In the genomic region with DNA sequence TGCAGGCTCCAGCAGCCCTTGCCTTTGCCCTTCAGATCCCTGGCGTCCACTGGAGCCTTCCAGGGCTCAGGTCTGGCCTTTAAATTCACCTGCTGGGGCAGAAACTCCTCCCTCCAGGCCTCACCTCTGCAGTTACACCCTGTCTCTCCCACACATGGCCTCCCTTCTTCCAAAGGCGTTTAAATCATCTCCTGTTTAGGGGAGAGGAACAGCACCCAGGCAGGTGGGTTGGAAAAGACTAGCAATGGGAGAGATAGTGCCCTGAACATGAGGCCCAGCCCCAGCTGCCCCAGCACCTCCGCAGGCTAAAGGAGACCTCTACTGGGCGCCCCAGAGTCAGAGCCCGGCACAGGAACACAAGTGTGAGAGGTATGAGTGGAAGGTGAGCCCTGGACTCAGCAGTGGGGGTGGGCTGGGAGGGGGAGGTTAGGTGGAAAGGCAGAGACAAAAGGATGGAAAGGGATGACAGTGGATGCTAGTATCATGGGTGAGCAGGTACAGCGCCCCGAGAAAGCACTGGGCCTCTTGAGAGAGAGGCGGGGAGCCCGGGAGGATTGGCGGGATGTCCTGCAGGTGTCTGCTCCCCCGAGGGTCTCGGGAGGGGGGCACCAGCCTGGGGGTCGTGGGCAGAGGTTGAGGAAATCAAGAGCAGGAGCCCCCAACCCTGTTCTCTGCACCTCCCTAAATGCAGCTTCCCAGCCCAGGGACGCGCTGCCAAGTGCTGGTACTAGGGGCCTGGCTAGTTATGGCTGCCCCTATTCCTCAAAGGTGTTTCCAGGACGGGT, we compare ENCODE assay signal across 2 cellular contexts.
TF ChIP-seq lines count a peak whose summit lies in the region.

CST9 (minus strand) TSS at position 51 of the 785 bp plus-strand sequence. CDS start 53 bp downstream, outside the sequence.

TF ChIP-seq in K562, 482 proteins besides CTCF, POLR2A, EP300 and RAD21:
- no peak for TF ChIP-seq ZNF507 (tag; conservative IDR thresholded peaks at IDR 0.05)
- no peak for TF ChIP-seq MEF2D (tag; conservative IDR thresholded peaks at IDR 0.05; ENCODE audit: low read depth)
- TF ChIP-seq, protein P1, sequence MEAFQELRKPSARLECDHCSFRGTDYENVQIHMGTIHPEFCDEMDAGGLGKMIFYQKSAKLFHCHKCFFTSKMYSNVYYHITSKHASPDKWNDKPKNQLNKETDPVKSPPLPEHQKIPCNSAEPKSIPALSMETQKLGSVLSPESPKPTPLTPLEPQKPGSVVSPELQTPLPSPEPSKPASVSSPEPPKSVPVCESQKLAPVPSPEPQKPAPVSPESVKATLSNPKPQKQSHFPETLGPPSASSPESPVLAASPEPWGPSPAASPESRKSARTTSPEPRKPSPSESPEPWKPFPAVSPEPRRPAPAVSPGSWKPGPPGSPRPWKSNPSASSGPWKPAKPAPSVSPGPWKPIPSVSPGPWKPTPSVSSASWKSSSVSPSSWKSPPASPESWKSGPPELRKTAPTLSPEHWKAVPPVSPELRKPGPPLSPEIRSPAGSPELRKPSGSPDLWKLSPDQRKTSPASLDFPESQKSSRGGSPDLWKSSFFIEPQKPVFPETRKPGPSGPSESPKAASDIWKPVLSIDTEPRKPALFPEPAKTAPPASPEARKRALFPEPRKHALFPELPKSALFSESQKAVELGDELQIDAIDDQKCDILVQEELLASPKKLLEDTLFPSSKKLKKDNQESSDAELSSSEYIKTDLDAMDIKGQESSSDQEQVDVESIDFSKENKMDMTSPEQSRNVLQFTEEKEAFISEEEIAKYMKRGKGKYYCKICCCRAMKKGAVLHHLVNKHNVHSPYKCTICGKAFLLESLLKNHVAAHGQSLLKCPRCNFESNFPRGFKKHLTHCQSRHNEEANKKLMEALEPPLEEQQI (IDR thresholded peaks at IDR 0.05): no peak
- no peak for TF ChIP-seq NCOA4 (IDR thresholded peaks at IDR 0.05; ENCODE audit: partially characterized antibody)
- no peak for TF ChIP-seq RBM14 (IDR thresholded peaks at IDR 0.05; ENCODE audit: borderline replicate concordance, insufficient read depth, low read depth, low read length)
- no peak for TF ChIP-seq TBL1XR1 (IDR thresholded peaks at IDR 0.05; ENCODE audit: low read length in 2 of 2)
- no peak for TF ChIP-seq CCNT2 (IDR thresholded peaks at IDR 0.05; ENCODE audit: borderline replicate concordance, extremely low read depth, insufficient read length, low read depth, low read length)
- TF ChIP-seq, protein P2, sequence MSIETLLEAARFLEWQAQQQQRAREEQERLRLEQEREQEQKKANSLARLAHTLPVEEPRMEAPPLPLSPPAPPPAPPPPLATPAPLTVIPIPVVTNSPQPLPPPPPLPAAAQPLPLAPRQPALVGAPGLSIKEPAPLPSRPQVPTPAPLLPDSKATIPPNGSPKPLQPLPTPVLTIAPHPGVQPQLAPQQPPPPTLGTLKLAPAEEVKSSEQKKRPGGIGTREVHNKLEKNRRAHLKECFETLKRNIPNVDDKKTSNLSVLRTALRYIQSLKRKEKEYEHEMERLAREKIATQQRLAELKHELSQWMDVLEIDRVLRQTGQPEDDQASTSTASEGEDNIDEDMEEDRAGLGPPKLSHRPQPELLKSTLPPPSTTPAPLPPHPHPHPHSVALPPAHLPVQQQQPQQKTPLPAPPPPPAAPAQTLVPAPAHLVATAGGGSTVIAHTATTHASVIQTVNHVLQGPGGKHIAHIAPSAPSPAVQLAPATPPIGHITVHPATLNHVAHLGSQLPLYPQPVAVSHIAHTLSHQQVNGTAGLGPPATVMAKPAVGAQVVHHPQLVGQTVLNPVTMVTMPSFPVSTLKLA (conservative IDR thresholded peaks at IDR 0.05): no peak
- no peak for TF ChIP-seq HDGF (IDR thresholded peaks at IDR 0.05)
- TF ChIP-seq TAL1 (IDR thresholded peaks at IDR 0.05): no peak
- no peak for TF ChIP-seq ZNF197 (CRISPR knock-in tag; IDR thresholded peaks at IDR 0.05; ENCODE audit: low read depth)

TF ChIP-seq in HepG2, 621 proteins besides CTCF, POLR2A, EP300 and RAD21:
- TF ChIP-seq TSC22D2 (CRISPR knock-in tag; IDR thresholded peaks at IDR 0.05; ENCODE audit: borderline replicate concordance) (no peak), STAG1 (CRISPR knock-in tag; IDR thresholded peaks at IDR 0.05) (peak; percentile 47), HHEX (CRISPR knock-in tag; IDR thresholded peaks at IDR 0.05) (0 out of 2 replicates have a peak, but pooled peaks have one; percentile 29), MTA1 (CRISPR knock-in tag; IDR thresholded peaks at IDR 0.05; ENCODE audit: borderline replicate concordance) (peak; percentile 53; the same call in 1 of the 2 replicates), NFE2L2 (IDR thresholded peaks at IDR 0.05; ENCODE audit: low read length) (no peak), NRL (CRISPR knock-in tag; IDR thresholded peaks at IDR 0.05; ENCODE audit: borderline replicate concordance) (peak; percentile 50; the same call in 1 of the 2 replicates), ZMYM4 (CRISPR knock-in tag; IDR thresholded peaks at IDR 0.05) (no peak), ZNF816 (CRISPR knock-in tag; IDR thresholded peaks at IDR 0.05; ENCODE audit: borderline replicate concordance) (0 out of 2 replicates have a peak, but pooled peaks have one; percentile 37), POGK (CRISPR knock-in tag; conservative IDR thresholded peaks at IDR 0.05) (no peak), KDM5B (CRISPR knock-in tag; IDR thresholded peaks at IDR 0.05; ENCODE audit: borderline replicate concordance) (0 out of 2 replicates have a peak, but pooled peaks have one; percentile 15), HMGXB3 (CRISPR knock-in tag; IDR thresholded peaks at IDR 0.05; ENCODE audit: borderline replicate concordance) (0 out of 2 replicates have a peak, but pooled peaks have one; percentile 34), ZNF772 (CRISPR knock-in tag; IDR thresholded peaks at IDR 0.05) (peak; percentile 12; the same call in 1 of the 2 replicates), ZNF891 (CRISPR knock-in tag; IDR thresholded peaks at IDR 0.05) (0 out of 2 replicates have a peak, but pooled peaks have one; percentile 23), ZNF563 (CRISPR knock-in tag; IDR thresholded peaks at IDR 0.05) (no peak), TBX2 (CRISPR knock-in tag; IDR thresholded peaks at IDR 0.05; ENCODE audit: borderline replicate concordance) (peak; percentile 54; the same call in 1 of the 2 replicates), ESRRA (CRISPR knock-in tag; IDR thresholded peaks at IDR 0.05; ENCODE audit: low read depth) (no peak), PBX2 (CRISPR knock-in tag; IDR thresholded peaks at IDR 0.05) (no peak), ZNF83 (CRISPR knock-in tag; IDR thresholded peaks at IDR 0.05; ENCODE audit: borderline replicate concordance) (0 out of 2 replicates have a peak, but pooled peaks have one; percentile 43)
- TF ChIP-seq, protein P3, sequence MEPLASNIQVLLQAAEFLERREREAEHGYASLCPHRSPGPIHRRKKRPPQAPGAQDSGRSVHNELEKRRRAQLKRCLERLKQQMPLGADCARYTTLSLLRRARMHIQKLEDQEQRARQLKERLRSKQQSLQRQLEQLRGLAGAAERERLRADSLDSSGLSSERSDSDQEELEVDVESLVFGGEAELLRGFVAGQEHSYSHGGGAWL (CRISPR knock-in tag; IDR thresholded peaks at IDR 0.05): peak; percentile 31; the same call in 1 of the 2 replicates
